ENCODE assay signal across 1 cellular context in the genomic region with DNA sequence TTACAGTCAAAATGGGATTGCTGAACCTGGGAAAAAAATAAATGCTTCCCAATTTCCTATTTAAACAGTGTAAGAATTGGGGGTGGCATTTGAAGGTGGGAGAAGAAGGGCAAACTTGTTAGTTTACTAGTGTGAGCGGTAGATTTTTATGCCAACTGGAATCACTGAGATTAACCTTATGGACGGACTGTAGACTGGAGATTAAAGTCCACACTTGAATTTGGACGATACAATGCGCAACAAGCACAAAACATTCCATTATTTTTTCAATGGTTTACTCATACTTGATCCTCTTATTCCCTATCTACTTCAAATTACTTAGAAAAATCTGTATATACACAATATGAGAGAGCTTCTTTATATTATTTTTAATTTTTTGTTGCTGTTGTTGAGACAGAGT.
A peak's percentile ranks its signal among the peaks of the same experiment; 100 is the strongest.
TF ChIP-seq lines count a peak whose summit lies in the region.

No MANE protein-coding gene starts in this region.

TF ChIP-seq in liver, 16 proteins besides CTCF, POLR2A, EP300 and RAD21 (continued from another document):
- TF ChIP-seq ZBTB33 (IDR thresholded peaks at IDR 0.05) (no peak), GABPA (IDR thresholded peaks at IDR 0.05 in 1 of 2, conservative IDR thresholded peaks at IDR 0.05 in 1 of 2) (no peak), HNF4A (conservative IDR thresholded peaks at IDR 0.05) (peak; percentile 63 to 87), TAF1 (conservative IDR thresholded peaks at IDR 0.05) (no peak)
